ENCODE assay signal across 16 cellular contexts in genomic region chr20:32235331-32236047, GRCh38. TPM values are rescaled to one million over a fixed set of nuclear protein-coding genes. Genes with fewer than 3 reads are reported as not detected.
DNase-seq lines count a peak whose midpoint lies in the region; ATAC-seq and TF ChIP-seq lines count a peak whose summit lies in the region.
"Had no signal": no experiment of that assay in that cellular context is flagged by ENCODE, and none has a peak within 500 bp of the region (broad histone marks: within the 10 kb centered on the region; RNA-seq: fewer than 3 reads in every experiment).

No MANE protein-coding gene starts in this region.

- no peaks in the 10 kb centered on the region for H3K9me3 ChIP-seq in mammary epithelial cell (replicated peaks; ENCODE audit: insufficient read depth, low read length)
- H3K9me3 ChIP-seq in body of pancreas, result no peaks in the 10 kb centered on the region
- H3K9me3 ChIP-seq in transverse colon, result no peaks in the 10 kb centered on the region
- H3K9me3 ChIP-seq: adrenal gland, gastrocnemius medialis had no signal

- no peak overlapping the region for H2AFZ ChIP-seq in mammary epithelial cell (ENCODE audit: low read depth, low read length)

- H3K27me3 ChIP-seq in mammary epithelial cell (ENCODE audit: insufficient read depth, low read length) (no peaks in the 10 kb centered on the region), body of pancreas (no peaks in the 10 kb centered on the region), transverse colon (no peaks in the 10 kb centered on the region)
- H3K27me3 ChIP-seq: adrenal gland, gastrocnemius medialis had no signal

- H3K4me1 Mint-ChIP-seq in MCF 10A (ENCODE audit: insufficient read depth, unreplicated experiment) (no peaks in the 10 kb centered on the region), mesothelial cell of epicardium (peaks cover 15% of the 10 kb centered on the region)

- H3K4me2 ChIP-seq in mammary epithelial cell (ENCODE audit: insufficient read depth, low read depth, low read length), result no peak overlapping the region

- ATAC-seq in body of pancreas (no peak), GM19467 (IDR thresholded peaks at IDR 0.05; ENCODE audit: unreplicated experiment) (no peak)
- ATAC-seq: gastrocnemius medialis had no signal

- H3K4me3 ChIP-seq in mammary epithelial cell (replicated peaks in 1 of 3; ENCODE audit: insufficient read depth in 1 of 3, low read depth in 2 of 3, low read length in 3 of 3), result no peak overlapping the region
- no peak overlapping the region for H3K4me3 ChIP-seq in body of pancreas
- no peak overlapping the region for H3K4me3 ChIP-seq in transverse colon
- H3K4me3 ChIP-seq: adrenal gland, gastrocnemius medialis, skin epidermis had no signal

- H3K27ac ChIP-seq in mammary epithelial cell (ENCODE audit: insufficient read depth, low read depth, low read length), result no peak overlapping the region
- peak overlapping the region in 2 of 4 donors; percentile 3 to 27 for H3K27ac ChIP-seq in body of pancreas
- peak overlapping the region; percentile 59 to 77 (median 70) for H3K27ac ChIP-seq in transverse colon
- H3K27ac ChIP-seq: adrenal gland, gastrocnemius medialis, skin epidermis had no signal

- H3K4me1 ChIP-seq in mammary epithelial cell (ENCODE audit: insufficient read depth, low read length) (peaks cover 17% of the 10 kb centered on the region), body of pancreas (peaks cover 26% of the 10 kb centered on the region), transverse colon (peaks cover 7 to 33% (median 15%) of the 10 kb centered on the region in 4 donors)
- H3K4me1 ChIP-seq: adrenal gland, gastrocnemius medialis had no signal

- H3K9ac ChIP-seq in mammary epithelial cell (ENCODE audit: insufficient read depth, low read length), result no peak overlapping the region

- intact Hi-C loops in MCF 10A (cut with micrococcal nuclease) (no loop called here), mammary epithelial cell (cut with micrococcal nuclease) (no loop called here), body of pancreas (cut with DNase I) (no loop called here), transverse colon (cut with DNase I; ENCODE audit: low total_unique reads) (no loop called here)

- DNase-seq in MCF 10A (ENCODE audit: unreplicated experiment) (no peak), mammary epithelial cell (no peak), body of pancreas (peak; percentile 15 to 53 (median 25)), mesothelial cell of epicardium (ENCODE audit: low spot score in 2 of 2, unreplicated experiment in 2 of 2) (no peak), transverse colon (peak; percentile 57), medulla oblongata (ENCODE audit: extremely low spot score) (no peak), NCI-H524 (lab: John Stamatoyannopoulos, UW) (no peak)
- DNase-seq: adrenal gland, gastrocnemius medialis, GDM1, mesendoderm, NCI-H1048, NCI-H2107, NCI-H748 treated with DMSO at 0.1 percent for 48 hours had no signal

- no peaks in the 10 kb centered on the region for H3K79me2 ChIP-seq in mammary epithelial cell (ENCODE audit: insufficient read depth, low read length)

- TF ChIP-seq EP300 in transverse colon (IDR thresholded peaks at IDR 0.05; ENCODE audit: low read depth), result no peak

- peaks cover 7% of the 10 kb centered on the region for H3K36me3 ChIP-seq in mammary epithelial cell (ENCODE audit: insufficient read depth, low read length)
- peaks cover 5 to 14% of the 10 kb centered on the region in 2 donors for H3K36me3 ChIP-seq in body of pancreas (replicated peaks in 1 of 2; ENCODE audit: insufficient read depth in 1 of 2, low read depth in 2 of 2)
- peaks cover 0 to 28% (median 7%) of the 10 kb centered on the region in 4 donors for H3K36me3 ChIP-seq in transverse colon

- H3K9me3 Mint-ChIP-seq in MCF 10A (ENCODE audit: unreplicated experiment) (no peaks in the 10 kb centered on the region), mesothelial cell of epicardium (no peaks in the 10 kb centered on the region)

- H4K20me1 ChIP-seq in mammary epithelial cell (ENCODE audit: insufficient read depth, low read length), result no peaks in the 10 kb centered on the region

- CTCF ChIA-PET in MCF 10A (lab: Yijun Ruan, JAX) (no interaction called here), mammary epithelial cell (lab: Charles Lee; ENCODE audit: low non-redundant PET) (no interaction called here)

- BruUV-seq in MCF 10A (replicated peaks; lab: Mats Ljungman, UMichigan) (no TSS peak), mammary epithelial cell (replicated peaks; lab: Mats Ljungman, UMichigan) (no TSS peak)

- in situ Hi-C loops in mammary epithelial cell (cut with MboI; ENCODE audit: low sequenced_read_pairs in 2 of 2) (no loop called here), transverse colon (cut with MboI; ENCODE audit: low pct_ligation_motif_present in 1 of 4, low pct_unique_long_range_greater_than_20kb in 1 of 4, low sequenced_read_pairs in 3 of 4) (no loop called here)

- peak overlapping the region; percentile 17 for H3K27ac Mint-ChIP-seq in MCF 10A (ENCODE audit: low read depth, unreplicated experiment)
- H3K27ac Mint-ChIP-seq in mesothelial cell of epicardium, result peak overlapping the region; percentile 65

- TF ChIP-seq POLR2A in body of pancreas (IDR thresholded peaks at IDR 0.05) (no peak), transverse colon (IDR thresholded peaks at IDR 0.05) (no peak)

- WGBS in mammary epithelial cell (ENCODE audit: low coverage, missing lambda C conversion rate), result 36% methylated on average over 5 of the region's 6 CpGs
- 62% methylated on average over 6 of the region's 6 CpGs; no CpG with 5 or more reads in 1 of the 2 donors for WGBS in body of pancreas, 2 donors
- WGBS in transverse colon (ENCODE audit: low coverage in 1 of 2), 2 donors, result 76 to 82% methylated on average over 5 to 6 of the region's 6 CpGs

- H3K27me3 Mint-ChIP-seq in MCF 10A (ENCODE audit: insufficient read depth, unreplicated experiment) (no peaks in the 10 kb centered on the region), mesothelial cell of epicardium (ENCODE audit: low read depth) (no peaks in the 10 kb centered on the region)

- H3K4me3 Mint-ChIP-seq in MCF 10A (ENCODE audit: unreplicated experiment), result no peak overlapping the region
- no peak overlapping the region for H3K4me3 Mint-ChIP-seq in mesothelial cell of epicardium

- dilution Hi-C loops in mammary epithelial cell (cut with HindIII; ENCODE audit: low sequenced_read_pairs), result no loop called here

- POLR2A ChIA-PET in MCF 10A (lab: Yijun Ruan, JAX), result interaction anchor here (0.7 to 1.2 kb wide), 6 partner anchors 9 to 136 kb away, joined by 3 to 5 read pairs (median 3); no protein-coding TSS in a partner anchor

- TF ChIP-seq CTCF in MCF 10A (IDR thresholded peaks at IDR 0.05; ENCODE audit: unreplicated experiment) (no peak), mammary epithelial cell (conservative IDR thresholded peaks at IDR 0.05 in 1 of 2, IDR thresholded peaks at IDR 0.05 in 1 of 2; ENCODE audit: extremely low read depth in 1 of 2, insufficient read depth in 1 of 2, low read depth in 1 of 2, low read length in 2 of 2) (no peak), body of pancreas (IDR thresholded peaks at IDR 0.05) (no peak), mesothelial cell of epicardium (IDR thresholded peaks at IDR 0.05; ENCODE audit: unreplicated experiment) (no peak), transverse colon (IDR thresholded peaks at IDR 0.05) (no peak)

- H3K36me3 Mint-ChIP-seq in MCF 10A (ENCODE audit: insufficient read depth, unreplicated experiment) (peaks cover 69% of the 10 kb centered on the region), mesothelial cell of epicardium (peaks cover 43% of the 10 kb centered on the region)

RNA-seq across cellular contexts. Expression of gene POFUT1, which starts 27.8 kb away (rescaled TPM):
- total RNA-seq in MCF 10A (2022), result 43.1 and 43.9 TPM in 2 replicates
- total RNA-seq in mammary epithelial cell, result 10 to 100 TPM; 36.7 to 43.5 TPM
- polyA plus RNA-seq in mammary epithelial cell, result 25.0 TPM
- polyA minus RNA-seq in mammary epithelial cell, result 35.6 TPM
- 10 to 100 TPM; 12.2 to 23.6 TPM for total RNA-seq in body of pancreas
- 43.7 to 46.3 TPM (median 45.3 TPM) in 3 replicates for total RNA-seq in mesothelial cell of epicardium
- 10 to 100 TPM; 13.8 to 96.1 (median 49.6) TPM for total RNA-seq in transverse colon

RNA-seq across cellular contexts. Expression of gene PLAGL2, which starts 27.9 kb away (rescaled TPM):
- total RNA-seq in MCF 10A (2022) (18.4 and 18.6 TPM in 2 replicates), mammary epithelial cell (10 to 100 TPM in 1 of 2 donors, 1 to 10 TPM in 1; 6.3 to 17.2 TPM), body of pancreas (1 to 10 TPM; 4.6 to 5.2 TPM), mesothelial cell of epicardium (37.4 to 38.1 TPM (median 37.8 TPM) in 3 replicates), transverse colon (10 to 100 TPM in 2 of 4 donors, 1 to 10 TPM in 2; 6.6 to 24.9 (median 11.8) TPM)
- polyA plus RNA-seq in mammary epithelial cell, result 3.7 TPM
- polyA minus RNA-seq in mammary epithelial cell, result 20.9 TPM

RNA-seq across cellular contexts. Expression of gene KIF3B, which starts 42.0 kb away (rescaled TPM):
- total RNA-seq in MCF 10A (2022) (21.7 and 28.7 TPM in 2 replicates), mammary epithelial cell (10 to 100 TPM; 24.2 to 25.5 TPM), body of pancreas (10 to 100 TPM; 23.1 to 28.3 TPM), mesothelial cell of epicardium (21.1 to 22.2 TPM (median 21.3 TPM) in 3 replicates), transverse colon (10 to 100 TPM; 26.6 to 46.5 (median 37.5) TPM)
- 18.1 TPM for polyA plus RNA-seq in mammary epithelial cell
- 34.3 TPM for polyA minus RNA-seq in mammary epithelial cell

Comparison
In these comparisons a context has a peak if more than half of its experiments do, and no peak if none do; other contexts are left out.
1. DNase-seq: peak in body of pancreas (4 of 4) and transverse colon (single experiment); none in MCF 10A (single experiment), mammary epithelial cell (single experiment), mesothelial cell of epicardium (0 of 2), medulla oblongata (single experiment) and NCI-H524 (0 of 2).